ENCODE assay signal across 24 cellular contexts in the genomic region with DNA sequence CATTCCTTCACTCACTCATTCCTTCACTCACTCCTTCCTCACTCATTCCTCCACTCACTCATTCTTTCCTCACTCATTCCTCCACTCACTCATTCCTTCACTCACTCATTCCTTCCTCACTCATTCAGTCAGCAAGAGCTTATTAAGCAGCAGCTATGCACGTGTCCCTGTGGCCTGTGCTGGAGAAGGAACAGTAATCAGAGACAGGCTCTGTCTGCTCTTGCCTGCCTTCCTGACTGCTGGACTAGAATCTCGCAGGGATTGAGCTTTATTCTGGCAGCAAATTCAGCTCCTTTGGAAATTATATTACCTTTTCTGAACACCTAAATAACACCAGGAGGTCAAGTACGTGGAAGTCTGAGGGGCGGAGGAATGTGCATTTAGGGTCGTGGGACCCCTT.
"Had no signal": no experiment of that assay in that cellular context is flagged by ENCODE, and none has a peak within 500 bp of the region (broad histone marks: within the 10 kb centered on the region; RNA-seq: fewer than 3 reads in every experiment).

No MANE protein-coding gene starts in this region.

- H3K9me3 ChIP-seq: neutrophil, right atrium auricular region, right lobe of liver, suprapubic skin, thoracic aorta, tibial artery, uterus had no signal

- H3K4me1 Mint-ChIP-seq: stimulated activated naive B cell treated with anti-CD40 and anti-IgM and Interleukin-4, amounts not matched to agents 10 μg/mL and 1 μg/mL and 100 μg/mL, for 72 hours had no signal

- H2AFZ ChIP-seq: parathyroid adenoma had no signal

- H3K79me2 ChIP-seq: parathyroid adenoma had no signal

- H3K36me3 ChIP-seq: heart left ventricle, left ventricle myocardium inferior, neutrophil, right atrium auricular region, right lobe of liver, suprapubic skin, thoracic aorta, tibial artery, uterus had no signal

- H3K4me1 ChIP-seq: parathyroid adenoma, right lobe of liver, tibial artery, uterus had no signal

- H3K9me3 Mint-ChIP-seq: nephron, neural crest cell, type B pancreatic cell had no signal

- H3K27me3 ChIP-seq: heart left ventricle, right atrium auricular region, right lobe of liver, suprapubic skin, tibial artery, uterus had no signal

- H3K4me3 ChIP-seq: heart left ventricle, left ventricle myocardium inferior, lung, right atrium auricular region, right lobe of liver, smooth muscle cell, suprapubic skin, thoracic aorta, tibial artery, uterus had no signal

- DNase-seq: heart left ventricle; hypothalamus; islet precursor cell; left ventricle myocardium inferior; midbrain; naive thymus-derived CD8-positive, alpha-beta T cell; occipital lobe; right lobe of liver; stimulated activated CD4-positive, alpha-beta T cell treated with anti-CD3 and anti-CD28 coated beads, Interleukin-1b, Interleukin-23, amount 100 ng/mL, for 48 hours; stimulated activated CD4-positive, alpha-beta T cell treated with anti-CD3 and anti-CD28 coated beads, Interleukin-4, amount 100 ng/mL, for 1 hour; stimulated activated naive B cell treated with anti-CD40 and anti-IgM and Interleukin-4, amounts not matched to agents 10 μg/mL and 1 μg/mL and 100 μg/mL, for 72 hours; stimulated activated naive CD8-positive, alpha-beta T cell treated with anti-CD3 and anti-CD28 coated beads, Interleukin-15, Interleukin-2, amounts not matched to agents 100 U/mL and 50 U/mL, for 24 hours; tibial artery; uterus had no signal

- H3K9ac ChIP-seq: parathyroid adenoma had no signal

- H3K36me3 Mint-ChIP-seq: naive thymus-derived CD8-positive, alpha-beta T cell; stimulated activated naive B cell treated with anti-CD40 and anti-IgM and Interleukin-4, amounts not matched to agents 10 μg/mL and 1 μg/mL and 100 μg/mL, for 72 hours; type B pancreatic cell had no signal

- H3K4me2 ChIP-seq: smooth muscle cell had no signal

- H3K27ac ChIP-seq: heart left ventricle, left ventricle myocardium inferior, neutrophil, parathyroid adenoma, right atrium auricular region, right lobe of liver, suprapubic skin, thoracic aorta, tibial artery, uterus had no signal

- ATAC-seq: heart left ventricle; naive thymus-derived CD8-positive, alpha-beta T cell; right lobe of liver; stimulated activated naive B cell treated with anti-CD40 and anti-IgM and Interleukin-4, amounts not matched to agents 10 μg/mL and 1 μg/mL and 100 μg/mL, for 72 hours; stimulated activated naive CD8-positive, alpha-beta T cell treated with anti-CD3 and anti-CD28 coated beads, Interleukin-15, Interleukin-2, amounts not matched to agents 100 U/mL and 50 U/mL, for 24 hours had no signal

- H3K4me3 Mint-ChIP-seq: naive thymus-derived CD8-positive, alpha-beta T cell; nephron; neural crest cell; stimulated activated naive B cell treated with anti-CD40 and anti-IgM and Interleukin-4, amounts not matched to agents 10 μg/mL and 1 μg/mL and 100 μg/mL, for 72 hours; type B pancreatic cell had no signal

- H3K27ac Mint-ChIP-seq: naive thymus-derived CD8-positive, alpha-beta T cell; nephron; stimulated activated naive B cell treated with anti-CD40 and anti-IgM and Interleukin-4, amounts not matched to agents 10 μg/mL and 1 μg/mL and 100 μg/mL, for 72 hours; type B pancreatic cell had no signal
